ENCODE assay signal across 14 cellular contexts in genomic region chr6:129875610-129876515, GRCh38. TPM values are rescaled to one million over a fixed set of nuclear protein-coding genes. Genes with fewer than 3 reads are reported as not detected.
DNase-seq lines count a peak whose midpoint lies in the region; ATAC-seq and TF ChIP-seq lines count a peak whose summit lies in the region.
"Had no signal": no experiment of that assay in that cellular context is flagged by ENCODE, and none has a peak within 500 bp of the region (broad histone marks: within the 10 kb centered on the region; RNA-seq: fewer than 3 reads in every experiment).

No MANE protein-coding gene starts in this region.

- H3K27ac Mint-ChIP-seq in activated naive CD4-positive, alpha-beta T cell treated with anti-CD3 and anti-CD28 coated beads, Interleukin-2, amount 50 U/mL, for 24 hours: peak overlapping the region; percentile 7
- H3K27ac Mint-ChIP-seq in activated naive CD4-positive, alpha-beta T cell treated with anti-CD3 and anti-CD28 coated beads, Interleukin-2, amount 10 ng/mL, durations not matched to agents 7 days and 5 days: no peak overlapping the region
- H3K27ac Mint-ChIP-seq in IgD-negative memory B cell: peak overlapping the region; percentile 13 to 85 (median 17)

- no peak for TF ChIP-seq POLR2A in transverse colon (IDR thresholded peaks at IDR 0.05)

- no peak overlapping the region for H3K27ac ChIP-seq in transverse colon

- no peaks in the 10 kb centered on the region for H3K27me3 Mint-ChIP-seq in activated naive CD4-positive, alpha-beta T cell treated with anti-CD3 and anti-CD28 coated beads, Interleukin-2, amount 50 U/mL, for 24 hours
- H3K27me3 Mint-ChIP-seq in activated naive CD4-positive, alpha-beta T cell treated with anti-CD3 and anti-CD28 coated beads, Interleukin-2, amount 10 ng/mL, durations not matched to agents 7 days and 5 days: no peaks in the 10 kb centered on the region
- H3K27me3 Mint-ChIP-seq in IgD-negative memory B cell: no peaks in the 10 kb centered on the region

- TF ChIP-seq EP300 in transverse colon (IDR thresholded peaks at IDR 0.05; ENCODE audit: low read depth): no peak

- H3K4me3 ChIP-seq in transverse colon: no peak overlapping the region

- peak overlapping the region; percentile 23 for H3K4me3 Mint-ChIP-seq in activated naive CD4-positive, alpha-beta T cell treated with anti-CD3 and anti-CD28 coated beads, Interleukin-2, amount 50 U/mL, for 24 hours
- no peak overlapping the region for H3K4me3 Mint-ChIP-seq in activated naive CD4-positive, alpha-beta T cell treated with anti-CD3 and anti-CD28 coated beads, Interleukin-2, amount 10 ng/mL, durations not matched to agents 7 days and 5 days
- peak overlapping the region; percentile 48 to 86 (median 75) for H3K4me3 Mint-ChIP-seq in IgD-negative memory B cell

- DNase-seq in activated naive CD4-positive, alpha-beta T cell treated with anti-CD3 and anti-CD28 coated beads, Interleukin-2, amount 10 ng/mL, durations not matched to agents 7 days and 5 days: no peak
- DNase-seq in medulla oblongata (ENCODE audit: extremely low spot score) (no peak), transverse colon (no peak), NCI-H524 (lab: John Stamatoyannopoulos, UW) (no peak), KG1 (lab: John Stamatoyannopoulos, UW) (no peak)
- DNase-seq: activated CD4-positive, alpha-beta T cell treated with anti-CD3 and anti-CD28 coated beads for 1 hour; caudate nucleus; H7; NCI-H226 had no signal

- no peaks in the 10 kb centered on the region for H3K27me3 ChIP-seq in transverse colon

- H3K4me1 ChIP-seq in transverse colon: no peaks in the 10 kb centered on the region

- no peaks in the 10 kb centered on the region for H3K36me3 ChIP-seq in transverse colon

- CTCF ChIA-PET in activated naive CD4-positive, alpha-beta T cell treated with anti-CD3 and anti-CD28 coated beads, Interleukin-2, amount 10 ng/mL, durations not matched to agents 7 days and 5 days (lab: Charles Lee): interaction anchor here (1.5 kb wide), 1 partner anchor 10 kb away, joined by 6 read pairs; no protein-coding TSS in a partner anchor

- ATAC-seq in HG02678 (IDR thresholded peaks at IDR 0.05; ENCODE audit: unreplicated experiment): peak; percentile 89

- in situ Hi-C loops in transverse colon (cut with MboI; ENCODE audit: low pct_ligation_motif_present in 1 of 4, low pct_unique_long_range_greater_than_20kb in 1 of 4, low sequenced_read_pairs in 3 of 4): no loop called here

- peaks cover 4% of the 10 kb centered on the region for H3K36me3 Mint-ChIP-seq in activated naive CD4-positive, alpha-beta T cell treated with anti-CD3 and anti-CD28 coated beads, Interleukin-2, amount 50 U/mL, for 24 hours
- no peaks in the 10 kb centered on the region for H3K36me3 Mint-ChIP-seq in activated naive CD4-positive, alpha-beta T cell treated with anti-CD3 and anti-CD28 coated beads, Interleukin-2, amount 10 ng/mL, durations not matched to agents 7 days and 5 days
- H3K36me3 Mint-ChIP-seq in IgD-negative memory B cell: no peaks in the 10 kb centered on the region

- H3K9me3 Mint-ChIP-seq in activated naive CD4-positive, alpha-beta T cell treated with anti-CD3 and anti-CD28 coated beads, Interleukin-2, amount 50 U/mL, for 24 hours: no peaks in the 10 kb centered on the region
- H3K9me3 Mint-ChIP-seq in activated naive CD4-positive, alpha-beta T cell treated with anti-CD3 and anti-CD28 coated beads, Interleukin-2, amount 10 ng/mL, durations not matched to agents 7 days and 5 days: peaks cover 4% of the 10 kb centered on the region
- peaks cover 5 to 20% (median 10%) of the 10 kb centered on the region in 3 donors for H3K9me3 Mint-ChIP-seq in IgD-negative memory B cell

- intact Hi-C loops in transverse colon (cut with DNase I; ENCODE audit: low total_unique reads): loop anchor here (10.0 kb wide), 1 partner anchor 339 kb away; no protein-coding TSS in a partner anchor

- no peak for TF ChIP-seq CTCF in transverse colon (IDR thresholded peaks at IDR 0.05)

- H3K9me3 ChIP-seq in transverse colon: no peaks in the 10 kb centered on the region

- H3K4me1 Mint-ChIP-seq in activated naive CD4-positive, alpha-beta T cell treated with anti-CD3 and anti-CD28 coated beads, Interleukin-2, amount 50 U/mL, for 24 hours: peaks cover 13% of the 10 kb centered on the region
- H3K4me1 Mint-ChIP-seq in activated naive CD4-positive, alpha-beta T cell treated with anti-CD3 and anti-CD28 coated beads, Interleukin-2, amount 10 ng/mL, durations not matched to agents 7 days and 5 days: peaks cover 13% of the 10 kb centered on the region
- H3K4me1 Mint-ChIP-seq in IgD-negative memory B cell: peaks cover 17 to 26% (median 19%) of the 10 kb centered on the region in 3 donors

- WGBS in transverse colon (ENCODE audit: low coverage in 1 of 2), 2 donors: 41 to 52% methylated on average over 6 of the region's 6 CpGs

RNA-seq across cellular contexts. Expression of gene TMEM244, which starts 14.7 kb away (rescaled TPM):
- 0.84 TPM for polyA plus RNA-seq in IgD-negative memory B cell
- total RNA-seq in transverse colon: not detected
- total RNA-seq: H7, subcutaneous adipose tissue had no signal
- polyA plus RNA-seq: BJ had no signal
